Comparison of ENCODE assay signal across 1 cellular context in the genomic region with DNA sequence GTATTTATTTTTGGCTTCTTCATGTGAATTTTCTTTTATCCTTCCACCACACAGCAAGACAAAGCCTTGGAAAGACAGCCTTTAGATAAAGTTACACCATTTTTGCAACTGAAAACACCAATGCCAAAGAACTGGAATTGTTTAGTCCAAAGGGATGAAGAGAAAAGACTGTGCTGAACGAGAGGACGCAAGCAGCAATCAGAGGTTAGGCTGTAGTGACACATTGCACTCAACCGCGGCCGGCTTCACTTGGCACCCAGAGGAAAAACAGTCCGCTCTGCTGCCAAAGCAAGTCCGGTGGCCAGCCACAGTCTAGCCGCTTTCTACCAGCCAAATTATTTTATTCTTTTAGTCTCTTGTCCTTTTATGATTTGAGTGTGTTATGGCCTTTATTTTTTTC.
TF ChIP-seq lines count a peak whose summit lies in the region.

No MANE protein-coding gene starts in this region.

TF ChIP-seq in GM23338, 12 proteins besides CTCF, POLR2A, EP300 and RAD21:
- TF ChIP-seq, protein P1, sequence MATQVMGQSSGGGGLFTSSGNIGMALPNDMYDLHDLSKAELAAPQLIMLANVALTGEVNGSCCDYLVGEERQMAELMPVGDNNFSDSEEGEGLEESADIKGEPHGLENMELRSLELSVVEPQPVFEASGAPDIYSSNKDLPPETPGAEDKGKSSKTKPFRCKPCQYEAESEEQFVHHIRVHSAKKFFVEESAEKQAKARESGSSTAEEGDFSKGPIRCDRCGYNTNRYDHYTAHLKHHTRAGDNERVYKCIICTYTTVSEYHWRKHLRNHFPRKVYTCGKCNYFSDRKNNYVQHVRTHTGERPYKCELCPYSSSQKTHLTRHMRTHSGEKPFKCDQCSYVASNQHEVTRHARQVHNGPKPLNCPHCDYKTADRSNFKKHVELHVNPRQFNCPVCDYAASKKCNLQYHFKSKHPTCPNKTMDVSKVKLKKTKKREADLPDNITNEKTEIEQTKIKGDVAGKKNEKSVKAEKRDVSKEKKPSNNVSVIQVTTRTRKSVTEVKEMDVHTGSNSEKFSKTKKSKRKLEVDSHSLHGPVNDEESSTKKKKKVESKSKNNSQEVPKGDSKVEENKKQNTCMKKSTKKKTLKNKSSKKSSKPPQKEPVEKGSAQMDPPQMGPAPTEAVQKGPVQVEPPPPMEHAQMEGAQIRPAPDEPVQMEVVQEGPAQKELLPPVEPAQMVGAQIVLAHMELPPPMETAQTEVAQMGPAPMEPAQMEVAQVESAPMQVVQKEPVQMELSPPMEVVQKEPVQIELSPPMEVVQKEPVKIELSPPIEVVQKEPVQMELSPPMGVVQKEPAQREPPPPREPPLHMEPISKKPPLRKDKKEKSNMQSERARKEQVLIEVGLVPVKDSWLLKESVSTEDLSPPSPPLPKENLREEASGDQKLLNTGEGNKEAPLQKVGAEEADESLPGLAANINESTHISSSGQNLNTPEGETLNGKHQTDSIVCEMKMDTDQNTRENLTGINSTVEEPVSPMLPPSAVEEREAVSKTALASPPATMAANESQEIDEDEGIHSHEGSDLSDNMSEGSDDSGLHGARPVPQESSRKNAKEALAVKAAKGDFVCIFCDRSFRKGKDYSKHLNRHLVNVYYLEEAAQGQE (IDR thresholded peaks at IDR 0.05; ENCODE audit: unreplicated experiment) = no peak
- no peak for TF ChIP-seq STAT1 (IDR thresholded peaks at IDR 0.05; ENCODE audit: unreplicated experiment)
